8 cellular contexts compared by ENCODE assay signal in the genomic region with DNA sequence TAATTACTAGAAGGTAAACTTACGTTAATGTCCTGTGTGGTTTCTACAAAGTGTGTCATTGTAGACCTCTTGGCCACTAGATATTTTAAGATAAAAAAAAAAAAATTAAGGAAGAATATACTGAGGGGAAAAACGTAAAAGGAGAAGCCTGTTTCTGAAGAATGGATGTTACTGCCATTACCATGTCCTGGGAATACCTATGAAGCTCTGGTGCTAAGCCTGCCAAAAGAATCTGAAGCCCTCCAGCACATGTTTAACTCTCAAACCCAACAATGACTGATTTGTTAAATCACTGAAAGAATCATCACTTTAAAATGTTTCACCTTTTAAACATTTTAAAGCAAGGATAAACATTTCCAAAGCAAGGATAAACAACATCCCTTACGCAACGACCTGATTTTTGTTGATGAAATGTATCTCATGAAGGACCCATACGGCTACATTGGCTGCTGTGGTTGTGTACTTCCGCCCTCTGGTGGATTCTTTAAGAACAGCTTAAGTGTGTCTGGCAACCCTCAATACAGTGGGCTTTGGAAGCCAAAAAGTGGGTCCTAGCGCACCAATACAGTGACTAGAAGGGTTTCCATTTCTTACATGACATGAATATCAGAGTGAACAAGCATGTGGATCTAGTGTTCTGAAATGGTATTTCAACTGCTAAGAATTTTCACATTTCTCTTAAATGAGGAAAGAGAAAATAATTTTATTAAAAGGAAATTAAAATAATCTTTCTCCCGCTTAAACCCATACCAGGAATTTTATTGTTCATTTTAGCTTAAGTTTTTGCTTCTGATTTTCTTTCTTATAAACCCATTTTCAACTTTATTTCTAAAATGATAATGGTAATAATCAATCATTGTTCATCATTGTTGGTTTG.
A peak's percentile ranks its signal among the peaks of the same experiment; 100 is the strongest.
DNase-seq lines count a peak whose midpoint lies in the region; ATAC-seq, FAIRE-seq and TF ChIP-seq lines count a peak whose summit lies in the region.

No MANE protein-coding gene starts in this region.

- peak overlapping the region; percentile 36 for H3K27ac ChIP-seq in layer of hippocampus (ENCODE audit: low read depth, low read length)

- H3K4me3 Mint-ChIP-seq in T-helper 2 cell treated with Interferon-gamma antibody and Interleukin-4, amounts not matched to agents 5 μg/mL and 100 μg/mL, for 36 hours: no peak overlapping the region

- no peaks in the 10 kb centered on the region for H3K27me3 ChIP-seq in layer of hippocampus (ENCODE audit: control insufficient read depth, insufficient read depth, low read length)

- DNase-seq in AG10803 (ENCODE audit: low read depth) (peak; percentile 82), GM18507 (ENCODE audit: extremely low spot score, insufficient read length, low read depth) (no peak), NCI-H1694 treated with DMSO at 0.1 percent for 48 hours (lab: John Stamatoyannopoulos, UW) (peak; percentile 74)
- peak; percentile 27 for DNase-seq in T-helper 2 cell treated with Interferon-gamma antibody and Interleukin-4, amounts not matched to agents 5 μg/mL and 100 μg/mL, for 36 hours (ENCODE audit: low spot score)
- peak; percentile 50 for DNase-seq in central memory CD4-positive, alpha-beta T cell
- peak; percentile 17 to 27 (median 26) for DNase-seq in stimulated activated CD4-positive, alpha-beta T cell treated with anti-CD3 and anti-CD28 coated beads, TNF-alpha, amount 100 ng/mL, for 24 hours (ENCODE audit: low read depth in 3 of 3)

- peak; percentile 85 for FAIRE-seq in GM18507 (lab: Jason Lieb, UNC)

- H3K4me1 Mint-ChIP-seq in T-helper 2 cell treated with Interferon-gamma antibody and Interleukin-4, amounts not matched to agents 5 μg/mL and 100 μg/mL, for 36 hours (ENCODE audit: low read depth): no peaks in the 10 kb centered on the region

- peak; percentile 98 for ATAC-seq in HG02938 (IDR thresholded peaks at IDR 0.05; ENCODE audit: unreplicated experiment)

- H3K27me3 Mint-ChIP-seq in T-helper 2 cell treated with Interferon-gamma antibody and Interleukin-4, amounts not matched to agents 5 μg/mL and 100 μg/mL, for 36 hours (ENCODE audit: low read depth): no peaks in the 10 kb centered on the region

- H3K4me3 ChIP-seq in AG10803 (ENCODE audit: low read length): no peak overlapping the region

- TF ChIP-seq CTCF in AG10803 (conservative IDR thresholded peaks at IDR 0.05; ENCODE audit: low read length): peak; percentile 94

- H3K9me3 Mint-ChIP-seq in T-helper 2 cell treated with Interferon-gamma antibody and Interleukin-4, amounts not matched to agents 5 μg/mL and 100 μg/mL, for 36 hours: no peaks in the 10 kb centered on the region

- peaks cover 13% of the 10 kb centered on the region for H3K36me3 Mint-ChIP-seq in T-helper 2 cell treated with Interferon-gamma antibody and Interleukin-4, amounts not matched to agents 5 μg/mL and 100 μg/mL, for 36 hours (ENCODE audit: low read depth)

- H3K27ac Mint-ChIP-seq in T-helper 2 cell treated with Interferon-gamma antibody and Interleukin-4, amounts not matched to agents 5 μg/mL and 100 μg/mL, for 36 hours: no peak overlapping the region
